In the genomic region with DNA sequence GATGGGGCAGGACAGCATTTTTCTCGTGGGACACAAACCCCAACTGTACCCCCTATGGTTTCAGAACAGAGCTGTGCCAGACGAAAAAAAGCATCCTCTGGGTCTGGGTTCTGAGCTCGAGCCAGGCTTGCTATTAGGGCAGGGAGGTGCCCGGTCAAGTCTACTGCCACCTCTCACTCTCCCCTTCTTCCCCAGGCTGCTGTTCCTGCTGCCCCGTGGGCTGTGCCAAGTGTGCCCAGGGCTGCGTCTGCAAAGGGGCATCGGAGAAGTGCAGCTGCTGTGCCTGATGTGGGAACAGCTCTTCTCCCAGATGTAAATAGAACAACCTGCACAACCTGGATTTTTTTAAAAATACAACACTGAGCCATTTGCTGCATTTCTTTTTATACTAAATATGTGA, we compare ENCODE assay signal across 1 cellular context.
TF ChIP-seq lines count a peak whose summit lies in the region.

No MANE protein-coding gene starts in this region.

TF ChIP-seq in liver, 16 proteins besides CTCF, POLR2A, EP300 and RAD21:
- TF ChIP-seq, protein P1, sequence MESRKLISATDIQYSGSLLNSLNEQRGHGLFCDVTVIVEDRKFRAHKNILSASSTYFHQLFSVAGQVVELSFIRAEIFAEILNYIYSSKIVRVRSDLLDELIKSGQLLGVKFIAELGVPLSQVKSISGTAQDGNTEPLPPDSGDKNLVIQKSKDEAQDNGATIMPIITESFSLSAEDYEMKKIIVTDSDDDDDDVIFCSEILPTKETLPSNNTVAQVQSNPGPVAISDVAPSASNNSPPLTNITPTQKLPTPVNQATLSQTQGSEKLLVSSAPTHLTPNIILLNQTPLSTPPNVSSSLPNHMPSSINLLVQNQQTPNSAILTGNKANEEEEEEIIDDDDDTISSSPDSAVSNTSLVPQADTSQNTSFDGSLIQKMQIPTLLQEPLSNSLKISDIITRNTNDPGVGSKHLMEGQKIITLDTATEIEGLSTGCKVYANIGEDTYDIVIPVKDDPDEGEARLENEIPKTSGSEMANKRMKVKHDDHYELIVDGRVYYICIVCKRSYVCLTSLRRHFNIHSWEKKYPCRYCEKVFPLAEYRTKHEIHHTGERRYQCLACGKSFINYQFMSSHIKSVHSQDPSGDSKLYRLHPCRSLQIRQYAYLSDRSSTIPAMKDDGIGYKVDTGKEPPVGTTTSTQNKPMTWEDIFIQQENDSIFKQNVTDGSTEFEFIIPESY (IDR thresholded peaks at IDR 0.05), result no peak
- TF ChIP-seq FOXA2 (IDR thresholded peaks at IDR 0.05), result no peak
